Comparison of ENCODE assay signal across 1 cellular context in genomic region chr17:32877164-32877764, GRCh38.
TF ChIP-seq lines count a peak whose summit lies in the region.

No MANE protein-coding gene starts in this region.

TF ChIP-seq in K562, 482 proteins besides CTCF, POLR2A, EP300 and RAD21 (continued from another document and continues in another):
- TF ChIP-seq XRCC5 (IDR thresholded peaks at IDR 0.05; ENCODE audit: low read depth, low read length) (0 out of 2 replicates have a peak, but pooled peaks have one; percentile 68), KLF16 (IDR thresholded peaks at IDR 0.05) (peak; percentile 34; the same call in 1 of the 2 replicates), ARID2 (IDR thresholded peaks at IDR 0.05) (no peak), DMBX1 (CRISPR knock-in tag; IDR thresholded peaks at IDR 0.05; ENCODE audit: borderline replicate concordance) (peak; percentile 81), NRF1 (conservative IDR thresholded peaks at IDR 0.05 in 1 of 2, IDR thresholded peaks at IDR 0.05 in 1 of 2) (peak; percentile 66 to 81; a peak in 2 of 4 replicates), CCNT2 (IDR thresholded peaks at IDR 0.05; ENCODE audit: borderline replicate concordance, extremely low read depth, insufficient read length, low read depth, low read length) (peak; percentile 77), HBP1 (CRISPR knock-in tag; IDR thresholded peaks at IDR 0.05) (no peak), MGA (IDR thresholded peaks at IDR 0.05) (0 out of 2 replicates have a peak, but pooled peaks have one; percentile 14), ZNF592 (IDR thresholded peaks at IDR 0.05) (peak; percentile 83), RREB1 (CRISPR knock-in tag; IDR thresholded peaks at IDR 0.05) (0 out of 2 replicates have a peak, but pooled peaks have one; percentile 24), GATAD2A (IDR thresholded peaks at IDR 0.05) (peak; percentile 51; the same call in 1 of the 2 replicates), MEIS2 (IDR thresholded peaks at IDR 0.05; ENCODE audit: partially characterized antibody) (peak; percentile 38), HMGN3 (IDR thresholded peaks at IDR 0.05; ENCODE audit: borderline replicate concordance, extremely low read depth, insufficient read length, low read depth, low read length) (peak; percentile 38), SUPT5H (IDR thresholded peaks at IDR 0.05) (no peak), SAP30 (IDR thresholded peaks at IDR 0.05; ENCODE audit: borderline replicate concordance, insufficient read depth, low read depth, low read length, poor library complexity, severe bottlenecking) (no peak), TEAD1 (CRISPR knock-in tag; IDR thresholded peaks at IDR 0.05) (peak in 1 of 2 experiments; percentile 39; a peak in 1 of 4 replicates), SETDB1 (IDR thresholded peaks at IDR 0.05; ENCODE audit: low read length) (no peak), RBBP5 (IDR thresholded peaks at IDR 0.05; ENCODE audit: borderline replicate concordance, insufficient read depth, low read length, poor library complexity, severe bottlenecking) (no peak)
- TF ChIP-seq, protein P1, sequence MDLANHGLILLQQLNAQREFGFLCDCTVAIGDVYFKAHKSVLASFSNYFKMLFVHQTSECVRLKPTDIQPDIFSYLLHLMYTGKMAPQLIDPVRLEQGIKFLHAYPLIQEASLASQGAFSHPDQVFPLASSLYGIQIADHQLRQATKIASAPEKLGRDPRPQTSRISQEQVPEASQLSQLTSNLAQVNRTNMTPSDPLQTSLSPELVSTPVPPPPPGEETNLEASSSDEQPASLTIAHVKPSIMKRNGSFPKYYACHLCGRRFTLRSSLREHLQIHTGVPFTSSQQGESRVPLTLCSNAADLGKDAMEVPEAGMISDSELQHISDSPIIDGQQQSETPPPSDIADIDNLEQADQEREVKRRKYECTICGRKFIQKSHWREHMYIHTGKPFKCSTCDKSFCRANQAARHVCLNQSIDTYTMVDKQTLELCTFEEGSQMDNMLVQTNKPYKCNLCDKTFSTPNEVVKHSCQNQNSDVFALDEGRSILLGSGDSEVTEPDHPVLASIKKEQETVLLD (IDR thresholded peaks at IDR 0.05): 0 out of 2 replicates have a peak, but pooled peaks have one; percentile 51
- TF ChIP-seq, protein P2, sequence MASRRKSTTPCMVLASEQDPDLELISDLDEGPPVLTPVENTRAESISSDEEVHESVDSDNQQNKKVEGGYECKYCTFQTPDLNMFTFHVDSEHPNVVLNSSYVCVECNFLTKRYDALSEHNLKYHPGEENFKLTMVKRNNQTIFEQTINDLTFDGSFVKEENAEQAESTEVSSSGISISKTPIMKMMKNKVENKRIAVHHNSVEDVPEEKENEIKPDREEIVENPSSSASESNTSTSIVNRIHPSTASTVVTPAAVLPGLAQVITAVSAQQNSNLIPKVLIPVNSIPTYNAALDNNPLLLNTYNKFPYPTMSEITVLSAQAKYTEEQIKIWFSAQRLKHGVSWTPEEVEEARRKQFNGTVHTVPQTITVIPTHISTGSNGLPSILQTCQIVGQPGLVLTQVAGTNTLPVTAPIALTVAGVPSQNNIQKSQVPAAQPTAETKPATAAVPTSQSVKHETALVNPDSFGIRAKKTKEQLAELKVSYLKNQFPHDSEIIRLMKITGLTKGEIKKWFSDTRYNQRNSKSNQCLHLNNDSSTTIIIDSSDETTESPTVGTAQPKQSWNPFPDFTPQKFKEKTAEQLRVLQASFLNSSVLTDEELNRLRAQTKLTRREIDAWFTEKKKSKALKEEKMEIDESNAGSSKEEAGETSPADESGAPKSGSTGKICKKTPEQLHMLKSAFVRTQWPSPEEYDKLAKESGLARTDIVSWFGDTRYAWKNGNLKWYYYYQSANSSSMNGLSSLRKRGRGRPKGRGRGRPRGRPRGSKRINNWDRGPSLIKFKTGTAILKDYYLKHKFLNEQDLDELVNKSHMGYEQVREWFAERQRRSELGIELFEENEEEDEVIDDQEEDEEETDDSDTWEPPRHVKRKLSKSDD (conservative IDR thresholded peaks at IDR 0.05; ENCODE audit: low read length): 0 out of 2 replicates have a peak, but pooled peaks have one; percentile 45
